11 cellular contexts compared by ENCODE assay signal in genomic region chr18:49227456-49227855, GRCh38.
A peak's percentile ranks its signal among the peaks of the same experiment; 100 is the strongest.
DNase-seq lines count a peak whose midpoint lies in the region; TF ChIP-seq lines count a peak whose summit lies in the region.
"Had no signal": no experiment of that assay in that cellular context is flagged by ENCODE, and none has a peak within 500 bp of the region (broad histone marks: within the 10 kb centered on the region; RNA-seq: fewer than 3 reads in every experiment).

No MANE protein-coding gene starts in this region.

- no peak overlapping the region for H3K4me3 ChIP-seq in Peyer's patch
- H3K4me3 ChIP-seq in fibroblast of the aortic adventitia (ENCODE audit: low read depth, low read length), result no peak overlapping the region
- no peak overlapping the region for H3K4me3 ChIP-seq in Caco-2 (ENCODE audit: low read depth, low read length)

- CTCF ChIA-PET in Caco-2 (lab: Charles Lee), result no interaction called here

- no peaks in the 10 kb centered on the region for H3K36me3 Mint-ChIP-seq in Caco-2 (ENCODE audit: insufficient read depth, unreplicated experiment)

- H3K27me3 ChIP-seq in Peyer's patch (no peaks in the 10 kb centered on the region), Caco-2 (replicated peaks; ENCODE audit: control insufficient read depth, insufficient read depth, low read length) (no peaks in the 10 kb centered on the region)

- TF ChIP-seq CTCF in Peyer's patch (IDR thresholded peaks at IDR 0.05), result no peak
- no peak for TF ChIP-seq CTCF in fibroblast of the aortic adventitia (IDR thresholded peaks at IDR 0.05; ENCODE audit: insufficient read depth, low read length)
- no peak for TF ChIP-seq CTCF in Caco-2 (IDR thresholded peaks at IDR 0.05; ENCODE audit: insufficient read depth in 1 of 2, low read depth in 1 of 2, low read length in 1 of 2, severe bottlenecking in 1 of 2, unreplicated experiment in 1 of 2)

- POLR2A ChIA-PET in Caco-2 (lab: Charles Lee), result no interaction called here

- H3K4me1 Mint-ChIP-seq in Caco-2 (ENCODE audit: low read depth, unreplicated experiment), result no peaks in the 10 kb centered on the region
- H3K4me1 Mint-ChIP-seq: neural crest cell had no signal

- no peaks in the 10 kb centered on the region for H3K9me3 ChIP-seq in Peyer's patch
- H3K9me3 ChIP-seq in Caco-2, result no peaks in the 10 kb centered on the region

- no peaks in the 10 kb centered on the region for H3K36me3 ChIP-seq in Peyer's patch
- H3K36me3 ChIP-seq in Caco-2 (ENCODE audit: control insufficient read depth, insufficient read depth, low read length), result no peaks in the 10 kb centered on the region

- H3K27ac ChIP-seq in Peyer's patch, result peak overlapping the region in 2 of 4 donors; percentile 24 to 50

- intact Hi-C loops in Caco-2 (cut with micrococcal nuclease; ENCODE audit: unreplicated experiment), result no loop called here

- H3K4me1 ChIP-seq in Peyer's patch (peaks cover 0 to 11% (median 0%) of the 10 kb centered on the region in 4 donors), Caco-2 (no peaks in the 10 kb centered on the region)

- no peak overlapping the region for H3K4me3 Mint-ChIP-seq in Caco-2 (ENCODE audit: unreplicated experiment)
- H3K4me3 Mint-ChIP-seq: neural crest cell had no signal

- DNase-seq in Peyer's patch (peak in 2 of 3 donors; percentile 53 to 80), fibroblast of the aortic adventitia (ENCODE audit: low read depth) (peak; percentile 35), NCI-H146 treated with DMSO at 0.1 percent for 48 hours (lab: John Stamatoyannopoulos, UW; ENCODE audit: unreplicated experiment) (no peak), iPS-NIHi7 (ENCODE audit: extremely low spot score) (no peak), Caco-2 (no peak)
- DNase-seq in activated CD8-positive, alpha-beta memory T cell treated with anti-CD3 and anti-CD28 coated beads, Interleukin-2, amount 50 U/mL, for 48 hours, result peak; percentile 55
- DNase-seq in stimulated activated CD8-positive, alpha-beta memory T cell treated with anti-CD3 and anti-CD28 coated beads, Interleukin-4, amount 100 ng/mL, for 48 hours, result peak; percentile 57
- DNase-seq: DMS79 treated with DMSO at 0.1 percent for 48 hours, NCI-H69, SW 1271 had no signal

- H3K9me3 Mint-ChIP-seq in Caco-2 (ENCODE audit: unreplicated experiment), result no peaks in the 10 kb centered on the region
- H3K9me3 Mint-ChIP-seq: neural crest cell had no signal

- no peaks in the 10 kb centered on the region for H3K27me3 Mint-ChIP-seq in Caco-2 (ENCODE audit: insufficient read depth, unreplicated experiment)

- no peak for TF ChIP-seq POLR2A in Peyer's patch (IDR thresholded peaks at IDR 0.05)

- no TSS peak for BruUV-seq in Caco-2 (replicated peaks; lab: Mats Ljungman, UMichigan)

- H3K27ac Mint-ChIP-seq in Caco-2 (ENCODE audit: unreplicated experiment), result no peak overlapping the region

Comparison
In these comparisons a context has a peak if more than half of its experiments do, and no peak if none do; other contexts are left out.
1. DNase-seq: peak in Peyer's patch (2 of 3), activated CD8-positive, alpha-beta memory T cell treated with anti-CD3 and anti-CD28 coated beads, Interleukin-2, amount 50 U/mL, for 48 hours (single experiment), fibroblast of the aortic adventitia (single experiment) and stimulated activated CD8-positive, alpha-beta memory T cell treated with anti-CD3 and anti-CD28 coated beads, Interleukin-4, amount 100 ng/mL, for 48 hours (single experiment); none in NCI-H146 treated with DMSO at 0.1 percent for 48 hours (single experiment), iPS-NIHi7 (single experiment) and Caco-2 (0 of 2).